33 cellular contexts compared by ENCODE assay signal in the genomic region with DNA sequence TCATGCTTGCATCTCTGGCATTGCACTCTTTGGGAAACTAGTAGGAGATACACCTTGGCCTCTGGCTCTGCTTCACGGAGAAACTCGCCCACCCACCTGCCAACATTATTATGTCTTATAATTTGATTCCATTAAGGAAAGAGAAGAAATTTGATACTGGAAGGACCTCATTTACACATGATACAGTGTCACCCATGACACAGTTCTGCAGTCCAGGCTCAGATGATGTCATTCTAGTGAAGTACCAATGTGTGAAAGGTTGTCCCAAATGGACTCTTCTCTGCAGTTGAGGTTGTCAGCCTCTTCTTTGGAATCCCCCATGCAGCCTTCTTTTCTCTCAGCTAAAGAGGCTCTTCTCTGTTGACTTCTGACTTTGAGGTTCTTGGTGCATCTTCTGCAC.
"Had no signal": no experiment of that assay in that cellular context is flagged by ENCODE, and none has a peak within 500 bp of the region (broad histone marks: within the 10 kb centered on the region; RNA-seq: fewer than 3 reads in every experiment).

No MANE protein-coding gene starts in this region.

- ATAC-seq: activated CD8-positive, alpha-beta T cell treated with anti-CD3 and anti-CD28 coated beads for 36 hours; activated naive CD4-positive, alpha-beta T cell treated with anti-CD3 and anti-CD28 coated beads, Interleukin-2, amount 50 U/mL, for 72 hours; activated T-cell treated with anti-CD3 and anti-CD28 coated beads, Interleukin-2, amount 50 U/mL, for 4 hours; activated T-cell treated with anti-CD3 and anti-CD28 coated beads, Interleukin-2, amount 50 U/mL, for 72 hours; activated T-helper 17 cell treated with anti-CD3 and anti-CD28 coated beads, Interleukin-2, amount 50 U/mL, for 72 hours; body of pancreas had no signal

- DNase-seq: activated B cell treated with CpG ODN at 0.5 μM for 24 hours; activated CD4-positive, alpha-beta memory T cell treated with anti-CD3 and anti-CD28 coated beads for 36 hours; activated CD4-positive, alpha-beta T cell treated with anti-CD3 and anti-CD28 coated beads for 4 hours; activated CD4-positive, alpha-beta T cell treated with anti-CD3 and anti-CD28 coated beads, Interleukin-2, amount 10 ng/mL, durations not matched to agents 24 days and 14 days; activated CD4-positive, alpha-beta T cell treated with anti-CD3 and anti-CD28 coated beads, Interleukin-2, amount 50 U/mL, for 1 hour; activated CD4-positive, alpha-beta T cell treated with anti-CD3 and anti-CD28 coated beads, Interleukin-2, amount 50 U/mL, for 4 hours; activated CD4-positive, CD25-positive, alpha-beta regulatory T cell treated with anti-CD3 and anti-CD28 coated beads, Interleukin-2, amount 50 U/mL, for 72 hours; activated CD8-positive, alpha-beta memory T cell treated with anti-CD3 and anti-CD28 coated beads, Interleukin-2, amount 50 U/mL, for 4 hours; activated CD8-positive, alpha-beta T cell treated with anti-CD3 and anti-CD28 coated beads for 36 hours; activated effector memory CD4-positive, alpha-beta T cell treated with anti-CD3 and anti-CD28 coated beads, Interleukin-2, amount 50 U/mL, for 16 hours; activated gamma-delta T cell treated with Interleukin-2 at 50 U/mL for 16 hours; activated naive CD4-positive, alpha-beta T cell; activated naive CD4-positive, alpha-beta T cell treated with anti-CD3 and anti-CD28 coated beads for 36 hours; activated naive CD4-positive, alpha-beta T cell treated with anti-CD3 and anti-CD28 coated beads, Interleukin-2, amount 50 U/mL, for 16 hours; activated naive CD8-positive, alpha-beta T cell treated with anti-CD3 and anti-CD28 coated beads for 36 hours; activated T-cell treated with anti-CD3 and anti-CD28 coated beads for 4 hours; activated T-cell treated with anti-CD3 and anti-CD28 coated beads, Interleukin-2, amount 50 U/mL, for 1 hour; activated T-cell treated with anti-CD3 and anti-CD28 coated beads, Interleukin-2, amount 50 U/mL, for 4 hours; activated T-cell treated with anti-CD3 and anti-CD28 coated beads, Interleukin-2, amount 50 U/mL, for 72 hours; adrenal gland; amniotic stem cell; aorta; body of pancreas; brain microvascular endothelial cell; central memory CD4-positive, alpha-beta T cell; T-helper 2 cell; T-helper 9 cell had no signal

- FAIRE-seq: astrocyte, TTC549 had no signal

- H3K36me3 ChIP-seq: adrenal gland, brain microvascular endothelial cell, breast epithelium had no signal

- H3K27me3 ChIP-seq: adrenal gland, body of pancreas, brain microvascular endothelial cell, breast epithelium had no signal

- H3K4me1 ChIP-seq: adrenal gland, body of pancreas, breast epithelium had no signal

- H3K27ac ChIP-seq: adrenal gland, body of pancreas, brain microvascular endothelial cell, breast epithelium, VCaP had no signal

- H3K9me3 ChIP-seq: adrenal gland had no signal

- H3K4me3 ChIP-seq: adrenal gland, body of pancreas, breast epithelium had no signal
